25 cellular contexts compared by ENCODE assay signal in the genomic region with DNA sequence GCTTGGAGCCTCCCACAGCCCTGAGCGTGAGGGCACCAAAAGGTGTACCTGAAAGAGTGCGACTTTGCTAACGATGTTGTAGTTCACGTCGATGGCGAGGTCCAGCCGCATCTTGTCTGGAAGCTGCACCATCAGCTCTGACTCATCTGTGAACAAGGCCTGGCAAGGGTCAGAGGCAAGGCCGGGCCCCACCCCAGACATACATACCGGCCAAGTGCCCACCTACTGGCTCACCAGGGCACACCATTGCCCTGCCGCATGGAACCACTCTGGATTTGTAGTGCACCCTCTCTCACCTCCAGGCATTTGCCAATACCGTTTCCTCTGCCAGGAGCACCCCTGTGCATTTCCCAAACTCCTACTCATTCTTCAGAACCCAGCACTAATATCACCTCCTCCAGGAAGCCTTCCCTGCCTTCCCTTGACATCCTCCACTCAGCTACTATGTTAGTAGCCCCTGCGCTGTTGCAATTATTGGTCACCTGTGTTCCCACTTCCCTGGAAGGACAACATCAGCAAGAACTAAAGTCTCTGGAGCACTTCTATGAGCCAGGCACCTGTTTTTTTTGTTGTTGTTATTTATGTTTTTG.
"Had no signal": no experiment of that assay in that cellular context is flagged by ENCODE, and none has a peak within 500 bp of the region (broad histone marks: within the 10 kb centered on the region; RNA-seq: fewer than 3 reads in every experiment).

No MANE protein-coding gene starts in this region.

- H3K36me3 ChIP-seq: esophagus muscularis mucosa, heart right ventricle, left ventricle myocardium inferior, neural progenitor cell, transverse colon had no signal

- H3K4me3 Mint-ChIP-seq: activated CD4-positive, alpha-beta memory T cell treated with anti-CD3 and anti-CD28 coated beads, Interleukin-2, amount 10 ng/mL, durations not matched to agents 7 days and 5 days; activated CD4-positive, alpha-beta T cell treated with anti-CD3 and anti-CD28 coated beads, Interleukin-2, amount 10 ng/mL, durations not matched to agents 7 days and 5 days; activated T-cell treated with anti-CD3 and anti-CD28 coated beads, Interleukin-2, amount 50 U/mL, for 4 hours; activated T-helper 17 cell treated with anti-CD3 and anti-CD28 coated beads, Interleukin-2, amount 50 U/mL, for 72 hours; central memory CD8-positive, alpha-beta T cell; dendritic cell treated with granulocyte-macrophage colony-stimulating factor and Interleukin-4, amounts not matched to agents 40 ng/mL and 50 ng/mL, for 4 days; natural killer cell; neural progenitor cell had no signal

- H3K27me3 ChIP-seq: foreskin keratinocyte had no signal

- H3K9me3 ChIP-seq: esophagus muscularis mucosa, heart right ventricle, left ventricle myocardium inferior, transverse colon had no signal

- H3K4me3 ChIP-seq: esophagus muscularis mucosa, heart right ventricle, left ventricle myocardium inferior, lung, neural progenitor cell, transverse colon had no signal

- H3K4me1 ChIP-seq: foreskin keratinocyte, left ventricle myocardium inferior, transverse colon had no signal

- H3K9me3 Mint-ChIP-seq: activated CD4-positive, alpha-beta memory T cell treated with anti-CD3 and anti-CD28 coated beads, Interleukin-2, amount 10 ng/mL, durations not matched to agents 7 days and 5 days; activated CD4-positive, alpha-beta T cell treated with anti-CD3 and anti-CD28 coated beads, Interleukin-2, amount 10 ng/mL, durations not matched to agents 7 days and 5 days; activated naive CD4-positive, alpha-beta T cell treated with anti-CD3 and anti-CD28 coated beads, Interleukin-2, amount 50 U/mL, for 72 hours; activated T-cell treated with anti-CD3 and anti-CD28 coated beads, Interleukin-2, amount 50 U/mL, for 4 hours; activated T-helper 17 cell treated with anti-CD3 and anti-CD28 coated beads, Interleukin-2, amount 50 U/mL, for 72 hours; central memory CD8-positive, alpha-beta T cell; dendritic cell treated with granulocyte-macrophage colony-stimulating factor and Interleukin-4, amounts not matched to agents 40 ng/mL and 50 ng/mL, for 4 days; natural killer cell; neural progenitor cell had no signal

- ATAC-seq: activated naive CD4-positive, alpha-beta T cell treated with anti-CD3 and anti-CD28 coated beads, Interleukin-2, amount 50 U/mL, for 72 hours; activated T-cell treated with anti-CD3 and anti-CD28 coated beads, Interleukin-2, amount 50 U/mL, for 4 hours; activated T-helper 17 cell treated with anti-CD3 and anti-CD28 coated beads, Interleukin-2, amount 50 U/mL, for 72 hours; foreskin keratinocyte; natural killer cell; right cardiac atrium; T-helper 17 cell had no signal

- DNase-seq: activated CD4-positive, alpha-beta memory T cell treated with anti-CD3 and anti-CD28 coated beads, Interleukin-2, amount 10 ng/mL, durations not matched to agents 7 days and 5 days; activated CD4-positive, alpha-beta T cell treated with anti-CD3 and anti-CD28 coated beads for 1 hour; activated CD4-positive, alpha-beta T cell treated with anti-CD3 and anti-CD28 coated beads, Interleukin-2, amount 10 ng/mL, durations not matched to agents 7 days and 5 days; activated gamma-delta T cell treated with Interleukin-2 at 50 U/mL for 16 hours; activated T-cell treated with anti-CD3 and anti-CD28 coated beads, Interleukin-2, amount 50 U/mL, for 4 hours; effector CD4-positive, alpha-beta T cell; foreskin keratinocyte; heart right ventricle; left ventricle myocardium inferior; mesendoderm; natural killer cell; right cardiac atrium; stimulated activated CD4-positive, alpha-beta T cell treated with anti-CD3 and anti-CD28 coated beads, Interleukin-2, amount 100 ng/mL, for 48 hours; stimulated activated naive CD4-positive, alpha-beta T cell treated with Interleukin-2 at 50 U/mL for 16 hours; T-helper 17 cell; T1000; transverse colon had no signal

- H3K4me1 Mint-ChIP-seq: activated T-helper 17 cell treated with anti-CD3 and anti-CD28 coated beads, Interleukin-2, amount 50 U/mL, for 72 hours had no signal

- FAIRE-seq: bronchial epithelial cell had no signal

- H3K27ac Mint-ChIP-seq: activated CD4-positive, alpha-beta memory T cell treated with anti-CD3 and anti-CD28 coated beads, Interleukin-2, amount 10 ng/mL, durations not matched to agents 7 days and 5 days; activated naive CD4-positive, alpha-beta T cell treated with anti-CD3 and anti-CD28 coated beads, Interleukin-2, amount 50 U/mL, for 72 hours; activated T-helper 17 cell treated with anti-CD3 and anti-CD28 coated beads, Interleukin-2, amount 50 U/mL, for 72 hours; dendritic cell treated with granulocyte-macrophage colony-stimulating factor and Interleukin-4, amounts not matched to agents 40 ng/mL and 50 ng/mL, for 4 days; natural killer cell; neural progenitor cell; T-helper 17 cell had no signal

- H3K9ac ChIP-seq: neural progenitor cell had no signal

- H3K36me3 Mint-ChIP-seq: activated naive CD4-positive, alpha-beta T cell treated with anti-CD3 and anti-CD28 coated beads, Interleukin-2, amount 50 U/mL, for 72 hours; natural killer cell; neural progenitor cell had no signal

- H3K4me2 ChIP-seq: neural progenitor cell had no signal

- H2AFZ ChIP-seq: neural progenitor cell had no signal

- H3K27ac ChIP-seq: esophagus muscularis mucosa, foreskin keratinocyte, heart right ventricle, left ventricle myocardium inferior, neural progenitor cell, transverse colon had no signal
